17 cellular contexts compared by ENCODE assay signal in genomic region chr3:83033123-83033522, GRCh38.
"Had no signal": no experiment of that assay in that cellular context is flagged by ENCODE, and none has a peak within 500 bp of the region (broad histone marks: within the 10 kb centered on the region; RNA-seq: fewer than 3 reads in every experiment).

No MANE protein-coding gene starts in this region.

- H3K36me3 ChIP-seq: left lung, spleen had no signal

- H3K4me3 ChIP-seq: left lung, spleen had no signal

- H3K27ac ChIP-seq: left lung, spleen had no signal

- H3K27me3 ChIP-seq: left lung, spleen had no signal

- ATAC-seq: left lung; natural killer cell treated with Interleukin-12 subunit alpha and Interleukin-12 subunit beta and Interleukin-15 and Interleukin-18, amount 100 ng/mL, for 72 hours; sciatic nerve; WTC11 had no signal

- DNase-seq: activated CD4-positive, alpha-beta T cell treated with anti-CD3 and anti-CD28 coated beads, Interleukin-2, amount 10 ng/mL, durations not matched to agents 24 days and 14 days; activated naive CD4-positive, alpha-beta T cell; aorta; caudate nucleus; effector memory CD4-positive, alpha-beta T cell; glutamatergic neuron; left lung; mesenchymal stem cell; nucleus accumbens; spleen; stimulated activated CD4-positive, alpha-beta T cell treated with anti-CD3 and anti-CD28 coated beads, Interleukin-2, amount 100 ng/mL, for 24 hours; stimulated activated naive CD4-positive, alpha-beta T cell; substantia nigra; trophoblast cell had no signal

- H3K4me1 ChIP-seq: left lung, spleen had no signal
